ENCODE assay signal across 1 cellular context in the genomic region with DNA sequence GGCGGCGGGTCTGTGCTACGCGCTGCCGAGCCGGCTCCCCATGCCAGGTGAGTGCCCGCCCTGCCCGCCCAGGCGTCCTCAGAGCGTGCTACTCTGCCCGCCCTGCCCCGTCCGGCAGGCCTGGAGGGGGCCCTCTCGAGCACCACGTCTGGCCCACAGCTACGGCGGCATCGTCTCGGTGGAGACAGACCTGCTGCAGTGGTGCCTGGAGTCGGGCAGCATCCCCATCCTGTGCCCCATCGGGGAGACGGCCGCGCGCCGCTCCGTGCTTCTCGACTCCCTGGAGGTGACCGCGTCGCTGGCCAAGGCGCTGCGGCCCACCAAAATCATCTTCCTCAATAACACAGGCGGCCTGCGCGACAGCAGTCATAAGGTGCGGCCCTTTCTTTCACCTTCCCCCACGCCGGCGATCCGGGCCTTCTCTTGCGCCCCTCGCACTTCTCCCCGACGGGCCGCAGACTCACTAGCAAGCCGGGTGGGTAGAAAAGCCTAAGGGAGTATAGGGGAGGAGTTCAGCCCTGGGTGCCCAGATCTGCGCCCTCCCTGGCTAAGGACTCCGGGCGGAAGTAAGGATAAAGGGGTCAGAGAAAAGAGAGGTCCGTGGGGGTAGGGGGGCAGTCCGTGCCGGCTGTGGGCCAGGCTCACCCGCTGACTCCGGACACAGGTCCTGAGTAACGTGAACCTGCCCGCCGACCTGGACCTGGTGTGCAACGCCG.
TF ChIP-seq lines count a peak whose summit lies in the region.

No MANE protein-coding gene starts in this region.

TF ChIP-seq in HepG2, 621 proteins besides CTCF, POLR2A, EP300 and RAD21 (continued from another document and continues in another):
- TF ChIP-seq RERE (CRISPR knock-in tag; IDR thresholded peaks at IDR 0.05; ENCODE audit: low read depth) = no peak
- no peak for TF ChIP-seq ZNF281 (CRISPR knock-in tag; IDR thresholded peaks at IDR 0.05; ENCODE audit: borderline replicate concordance)
- peak; percentile 59; the same call in 1 of the 2 replicates for TF ChIP-seq RBFOX2 (IDR thresholded peaks at IDR 0.05; ENCODE audit: low read depth, low read length)
- no peak for TF ChIP-seq JUNB (CRISPR knock-in tag; IDR thresholded peaks at IDR 0.05; ENCODE audit: borderline replicate concordance)
- no peak for TF ChIP-seq GTF2F1 (IDR thresholded peaks at IDR 0.05; ENCODE audit: low read length)
- 0 out of 2 replicates have a peak, but pooled peaks have one; percentile 51 for TF ChIP-seq PRMT3 (CRISPR knock-in tag; IDR thresholded peaks at IDR 0.05; ENCODE audit: borderline replicate concordance, low read depth)
- no peak for TF ChIP-seq MTERF4 (CRISPR knock-in tag; IDR thresholded peaks at IDR 0.05)
- no peak for TF ChIP-seq TBL1XR1 (IDR thresholded peaks at IDR 0.05; ENCODE audit: borderline replicate concordance, low read length, partially characterized antibody)
- TF ChIP-seq ZNF550 (CRISPR knock-in tag; IDR thresholded peaks at IDR 0.05; ENCODE audit: borderline replicate concordance) = no peak
- no peak for TF ChIP-seq E2F2 (CRISPR knock-in tag; IDR thresholded peaks at IDR 0.05; ENCODE audit: borderline replicate concordance)
- no peak for TF ChIP-seq KLF13 (CRISPR knock-in tag; IDR thresholded peaks at IDR 0.05)
- no peak for TF ChIP-seq ZBTB39 (CRISPR knock-in tag; IDR thresholded peaks at IDR 0.05)
- peak; percentile 68 for TF ChIP-seq AGO2 (optimal IDR thresholded peaks at IDR 0.05; ENCODE audit: low read depth, low read length)
- TF ChIP-seq, protein P1, sequence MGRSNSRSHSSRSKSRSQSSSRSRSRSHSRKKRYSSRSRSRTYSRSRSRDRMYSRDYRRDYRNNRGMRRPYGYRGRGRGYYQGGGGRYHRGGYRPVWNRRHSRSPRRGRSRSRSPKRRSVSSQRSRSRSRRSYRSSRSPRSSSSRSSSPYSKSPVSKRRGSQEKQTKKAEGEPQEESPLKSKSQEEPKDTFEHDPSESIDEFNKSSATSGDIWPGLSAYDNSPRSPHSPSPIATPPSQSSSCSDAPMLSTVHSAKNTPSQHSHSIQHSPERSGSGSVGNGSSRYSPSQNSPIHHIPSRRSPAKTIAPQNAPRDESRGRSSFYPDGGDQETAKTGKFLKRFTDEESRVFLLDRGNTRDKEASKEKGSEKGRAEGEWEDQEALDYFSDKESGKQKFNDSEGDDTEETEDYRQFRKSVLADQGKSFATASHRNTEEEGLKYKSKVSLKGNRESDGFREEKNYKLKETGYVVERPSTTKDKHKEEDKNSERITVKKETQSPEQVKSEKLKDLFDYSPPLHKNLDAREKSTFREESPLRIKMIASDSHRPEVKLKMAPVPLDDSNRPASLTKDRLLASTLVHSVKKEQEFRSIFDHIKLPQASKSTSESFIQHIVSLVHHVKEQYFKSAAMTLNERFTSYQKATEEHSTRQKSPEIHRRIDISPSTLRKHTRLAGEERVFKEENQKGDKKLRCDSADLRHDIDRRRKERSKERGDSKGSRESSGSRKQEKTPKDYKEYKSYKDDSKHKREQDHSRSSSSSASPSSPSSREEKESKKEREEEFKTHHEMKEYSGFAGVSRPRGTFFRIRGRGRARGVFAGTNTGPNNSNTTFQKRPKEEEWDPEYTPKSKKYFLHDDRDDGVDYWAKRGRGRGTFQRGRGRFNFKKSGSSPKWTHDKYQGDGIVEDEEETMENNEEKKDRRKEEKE (IDR thresholded peaks at IDR 0.05) = no peak
- TF ChIP-seq, protein P2, sequence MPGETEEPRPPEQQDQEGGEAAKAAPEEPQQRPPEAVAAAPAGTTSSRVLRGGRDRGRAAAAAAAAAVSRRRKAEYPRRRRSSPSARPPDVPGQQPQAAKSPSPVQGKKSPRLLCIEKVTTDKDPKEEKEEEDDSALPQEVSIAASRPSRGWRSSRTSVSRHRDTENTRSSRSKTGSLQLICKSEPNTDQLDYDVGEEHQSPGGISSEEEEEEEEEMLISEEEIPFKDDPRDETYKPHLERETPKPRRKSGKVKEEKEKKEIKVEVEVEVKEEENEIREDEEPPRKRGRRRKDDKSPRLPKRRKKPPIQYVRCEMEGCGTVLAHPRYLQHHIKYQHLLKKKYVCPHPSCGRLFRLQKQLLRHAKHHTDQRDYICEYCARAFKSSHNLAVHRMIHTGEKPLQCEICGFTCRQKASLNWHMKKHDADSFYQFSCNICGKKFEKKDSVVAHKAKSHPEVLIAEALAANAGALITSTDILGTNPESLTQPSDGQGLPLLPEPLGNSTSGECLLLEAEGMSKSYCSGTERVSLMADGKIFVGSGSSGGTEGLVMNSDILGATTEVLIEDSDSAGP (CRISPR knock-in tag; IDR thresholded peaks at IDR 0.05; ENCODE audit: borderline replicate concordance) = 0 out of 2 replicates have a peak, but pooled peaks have one; percentile 2
- TF ChIP-seq ZBTB1 (CRISPR knock-in tag; IDR thresholded peaks at IDR 0.05; ENCODE audit: borderline replicate concordance) = no peak
- peak; percentile 85; the same call in 1 of the 2 replicates for TF ChIP-seq ZBTB38 (CRISPR knock-in tag; IDR thresholded peaks at IDR 0.05)
- TF ChIP-seq ZBTB20 (CRISPR knock-in tag; IDR thresholded peaks at IDR 0.05; ENCODE audit: borderline replicate concordance, low read depth) = no peak
- no peak for TF ChIP-seq KLF16 (CRISPR knock-in tag; IDR thresholded peaks at IDR 0.05)
- TF ChIP-seq ZZZ3 (CRISPR knock-in tag; IDR thresholded peaks at IDR 0.05; ENCODE audit: borderline replicate concordance) = no peak
- TF ChIP-seq ZNF781 (CRISPR knock-in tag; IDR thresholded peaks at IDR 0.05; ENCODE audit: borderline replicate concordance, not compliant biosample characterization) = no peak
- TF ChIP-seq, protein P3, sequence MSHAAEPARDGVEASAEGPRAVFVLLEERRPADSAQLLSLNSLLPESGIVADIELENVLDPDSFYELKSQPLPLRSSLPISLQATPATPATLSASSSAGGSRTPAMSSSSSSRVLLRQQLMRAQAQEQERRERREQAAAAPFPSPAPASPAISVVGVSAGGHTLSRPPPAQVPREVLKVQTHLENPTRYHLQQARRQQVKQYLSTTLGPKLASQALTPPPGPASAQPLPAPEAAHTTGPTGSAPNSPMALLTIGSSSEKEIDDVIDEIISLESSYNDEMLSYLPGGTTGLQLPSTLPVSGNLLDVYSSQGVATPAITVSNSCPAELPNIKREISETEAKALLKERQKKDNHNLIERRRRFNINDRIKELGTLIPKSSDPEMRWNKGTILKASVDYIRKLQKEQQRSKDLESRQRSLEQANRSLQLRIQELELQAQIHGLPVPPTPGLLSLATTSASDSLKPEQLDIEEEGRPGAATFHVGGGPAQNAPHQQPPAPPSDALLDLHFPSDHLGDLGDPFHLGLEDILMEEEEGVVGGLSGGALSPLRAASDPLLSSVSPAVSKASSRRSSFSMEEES (CRISPR knock-in tag; IDR thresholded peaks at IDR 0.05) = no peak
- no peak for TF ChIP-seq HOXA3 (CRISPR knock-in tag; IDR thresholded peaks at IDR 0.05)
- no peak for TF ChIP-seq U2AF1 (optimal IDR thresholded peaks at IDR 0.05; ENCODE audit: low read depth, low read length)
- TF ChIP-seq, protein P4, sequence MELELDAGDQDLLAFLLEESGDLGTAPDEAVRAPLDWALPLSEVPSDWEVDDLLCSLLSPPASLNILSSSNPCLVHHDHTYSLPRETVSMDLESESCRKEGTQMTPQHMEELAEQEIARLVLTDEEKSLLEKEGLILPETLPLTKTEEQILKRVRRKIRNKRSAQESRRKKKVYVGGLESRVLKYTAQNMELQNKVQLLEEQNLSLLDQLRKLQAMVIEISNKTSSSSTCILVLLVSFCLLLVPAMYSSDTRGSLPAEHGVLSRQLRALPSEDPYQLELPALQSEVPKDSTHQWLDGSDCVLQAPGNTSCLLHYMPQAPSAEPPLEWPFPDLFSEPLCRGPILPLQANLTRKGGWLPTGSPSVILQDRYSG (CRISPR knock-in tag; IDR thresholded peaks at IDR 0.05) = no peak
- no peak for TF ChIP-seq CAMTA2 (CRISPR knock-in tag; IDR thresholded peaks at IDR 0.05; ENCODE audit: borderline replicate concordance)
- no peak for TF ChIP-seq ZNF672 (CRISPR knock-in tag; IDR thresholded peaks at IDR 0.05)
- no peak for TF ChIP-seq ZNF775 (CRISPR knock-in tag; IDR thresholded peaks at IDR 0.05; ENCODE audit: borderline replicate concordance)
- no peak for TF ChIP-seq SMAD3 (CRISPR knock-in tag; IDR thresholded peaks at IDR 0.05)
- TF ChIP-seq TBP (CRISPR knock-in tag; IDR thresholded peaks at IDR 0.05) = no peak
